ENCODE assay signal across 21 cellular contexts in the genomic region with DNA sequence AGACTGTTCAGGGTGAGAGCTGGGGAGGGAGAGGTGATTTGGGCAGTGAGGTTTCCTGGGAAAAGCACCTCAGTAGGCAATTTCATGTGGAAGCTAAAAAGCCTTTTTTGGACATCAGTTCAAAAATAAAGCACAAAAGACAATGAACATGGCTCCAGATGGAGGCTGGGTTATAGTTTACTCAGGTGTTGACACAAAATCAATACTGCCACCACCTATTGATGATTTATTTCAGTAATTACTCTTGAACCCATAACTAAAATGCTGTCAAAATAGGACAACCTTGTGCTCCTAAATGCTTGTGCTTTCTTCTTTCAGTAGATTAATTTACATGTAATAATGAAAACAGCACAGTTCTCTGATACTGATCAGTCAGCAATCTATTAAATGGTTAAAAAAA.
"Had no signal": no experiment of that assay in that cellular context is flagged by ENCODE, and none has a peak within 500 bp of the region (broad histone marks: within the 10 kb centered on the region; RNA-seq: fewer than 3 reads in every experiment).

No MANE protein-coding gene starts in this region.

- H3K36me3 ChIP-seq: breast epithelium, esophagus squamous epithelium, gastrocnemius medialis, left lung, neural progenitor cell, sigmoid colon, transverse colon had no signal

- H3K4me1 ChIP-seq: breast epithelium, esophagus squamous epithelium, gastrocnemius medialis, left lung, neural progenitor cell, sigmoid colon, transverse colon had no signal

- ATAC-seq: gastrocnemius medialis; left lung; naive thymus-derived CD4-positive, alpha-beta T cell; stimulated activated naive B cell treated with anti-CD40 and anti-IgM and Interleukin-4, amounts not matched to agents 10 μg/mL and 1 μg/mL and 100 μg/mL, for 72 hours; WTC11 had no signal

- H3K4me3 ChIP-seq: breast epithelium, esophagus squamous epithelium, gastrocnemius medialis, left lung, lung, neural progenitor cell, sigmoid colon, smooth muscle cell, transverse colon had no signal

- DNase-seq: activated CD4-positive, alpha-beta T cell treated with anti-CD3 and anti-CD28 coated beads, Interleukin-2, amount 50 U/mL, for 4 hours; activated naive CD4-positive, alpha-beta T cell treated with Interleukin-2 at 50 U/mL for 16 hours; activated naive CD8-positive, alpha-beta T cell treated with anti-CD3 and anti-CD28 coated beads for 36 hours; activated T-cell treated with anti-CD3 and anti-CD28 coated beads, Interleukin-2, amount 50 U/mL, for 48 hours; esophagus squamous epithelium; gastrocnemius medialis; hippocampal formation; kidney glomerular epithelial cell; left lung; naive thymus-derived CD4-positive, alpha-beta T cell; posterior cingulate gyrus; sigmoid colon; stimulated activated CD4-positive, alpha-beta T cell treated with anti-CD3 and anti-CD28 coated beads, Interleukin-2, amount 100 ng/mL, for 48 hours; stimulated activated CD8-positive, alpha-beta memory T cell treated with anti-CD3 and anti-CD28 coated beads, Interleukin-4, amount 100 ng/mL, for 48 hours; stimulated activated naive B cell treated with anti-CD40 and anti-IgM and Interleukin-4, amounts not matched to agents 10 μg/mL and 1 μg/mL and 100 μg/mL, for 72 hours; transverse colon had no signal

- H3K9me3 ChIP-seq: breast epithelium, esophagus squamous epithelium, gastrocnemius medialis, sigmoid colon, transverse colon had no signal

- H3K27me3 ChIP-seq: breast epithelium, esophagus squamous epithelium, gastrocnemius medialis, left lung, neural progenitor cell, sigmoid colon, transverse colon had no signal

- H3K27ac ChIP-seq: breast epithelium, esophagus squamous epithelium, gastrocnemius medialis, left lung, neural progenitor cell, sigmoid colon, transverse colon had no signal
